9 cellular contexts compared by ENCODE assay signal in the genomic region with DNA sequence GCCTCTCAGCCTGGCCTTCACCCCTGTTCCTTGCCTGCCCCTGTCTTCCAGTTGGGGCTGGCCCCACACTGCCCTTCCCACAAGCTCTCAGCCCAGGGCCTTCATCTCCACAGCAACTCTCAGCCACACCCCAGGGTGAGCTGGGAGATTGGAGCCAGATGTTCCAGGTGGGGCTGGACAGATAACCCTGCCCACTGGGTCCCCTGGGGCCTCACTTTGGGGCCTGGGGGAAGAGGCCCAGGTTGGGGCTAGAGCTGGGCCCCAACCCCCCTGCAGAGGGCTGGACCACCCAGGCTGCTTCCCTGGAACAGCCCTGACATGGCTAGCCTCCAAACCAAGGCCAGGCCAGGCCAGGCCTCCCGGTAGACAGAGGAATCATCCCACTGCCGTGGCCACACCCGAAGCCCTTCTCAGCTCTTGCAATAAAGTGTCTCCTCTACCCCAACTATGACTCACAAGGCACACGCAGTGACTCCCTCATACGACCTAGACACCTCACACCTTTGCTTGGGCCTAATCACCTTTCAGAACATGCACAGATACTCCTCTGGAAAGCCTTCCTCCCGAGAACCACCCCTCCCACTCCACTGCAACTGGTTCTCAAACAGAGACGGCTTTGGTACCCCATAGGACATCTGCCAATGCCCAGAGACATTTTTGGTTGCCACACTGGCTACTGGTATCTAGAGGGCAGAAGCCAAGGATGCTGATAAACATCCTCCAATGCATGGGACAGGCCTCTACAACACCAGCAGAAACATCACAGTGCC. TPM values are rescaled to one million over a fixed set of nuclear protein-coding genes. Genes with fewer than 3 reads are reported as not detected.
A peak's percentile ranks its signal among the peaks of the same experiment; 100 is the strongest.
DNase-seq lines count a peak whose midpoint lies in the region; ATAC-seq and TF ChIP-seq lines count a peak whose summit lies in the region.
"Had no signal": no experiment of that assay in that cellular context is flagged by ENCODE, and none has a peak within 500 bp of the region (broad histone marks: within the 10 kb centered on the region; RNA-seq: fewer than 3 reads in every experiment).

No MANE protein-coding gene starts in this region.

- H3K18ac ChIP-seq in trophoblast cell (ENCODE audit: low read length), result peak overlapping the region; percentile 31

- no peak overlapping the region for H4K12ac ChIP-seq in trophoblast cell (ENCODE audit: low read depth, low read length)

- no peak overlapping the region for H3K9ac ChIP-seq in trophoblast cell (ENCODE audit: low read length)

- POLR2A ChIA-PET in HEK293 (lab: Yijun Ruan, JAX), result interaction anchor here (0.6 kb wide), 1 partner anchor 166 kb away, joined by 3 read pairs; no protein-coding TSS in a partner anchor

- H3K4me1 ChIP-seq in HEK293 (ENCODE audit: control insufficient read depth, insufficient read depth, low read length) (no peaks in the 10 kb centered on the region), trophoblast cell (ENCODE audit: control insufficient read depth in 1 of 2, insufficient read depth in 2 of 2, low read length in 2 of 2) (peaks cover 76 to 83% of the 10 kb centered on the region in 2 experiments)

- peak overlapping the region; percentile 11 for H4K91ac ChIP-seq in trophoblast cell (ENCODE audit: low read depth, low read length)

- H2BK120ac ChIP-seq in trophoblast cell (ENCODE audit: insufficient read depth, low read length, poor library complexity), result peak overlapping the region; percentile 1

- H3K4me2 ChIP-seq in trophoblast cell (ENCODE audit: low read length), result no peak overlapping the region

- H3K36me3 ChIP-seq in HEK293 (ENCODE audit: control insufficient read depth in 2 of 2, insufficient read depth in 1 of 2, low read length in 2 of 2) (peaks cover 11 to 81% of the 10 kb centered on the region in 2 experiments; a peak in 2 of 3 replicates), trophoblast cell (ENCODE audit: control insufficient read depth in 1 of 2, insufficient read depth in 2 of 2, low read length in 2 of 2) (peaks cover 80 to 81% of the 10 kb centered on the region in 2 experiments)

- H3K4me1 Mint-ChIP-seq in dendritic cell treated with granulocyte-macrophage colony-stimulating factor and Interleukin-4, amounts not matched to agents 40 ng/mL and 50 ng/mL, for 4 days (ENCODE audit: low read depth), result peaks cover 93% of the 10 kb centered on the region

- no peak overlapping the region for H3K23ac ChIP-seq in trophoblast cell (ENCODE audit: low read length)

- peak overlapping the region; percentile 75 for H3K27ac Mint-ChIP-seq in dendritic cell treated with granulocyte-macrophage colony-stimulating factor and Interleukin-4, amounts not matched to agents 40 ng/mL and 50 ng/mL, for 4 days

- peaks cover 52% of the 10 kb centered on the region for H3K36me3 Mint-ChIP-seq in dendritic cell treated with granulocyte-macrophage colony-stimulating factor and Interleukin-4, amounts not matched to agents 40 ng/mL and 50 ng/mL, for 4 days (ENCODE audit: low read depth)

- H3K4me3 Mint-ChIP-seq in dendritic cell treated with granulocyte-macrophage colony-stimulating factor and Interleukin-4, amounts not matched to agents 40 ng/mL and 50 ng/mL, for 4 days, result no peak overlapping the region

- peak; percentile 23 for ATAC-seq in SK-N-SH treated with all-trans-retinoic acid at 6 μM for 48 hours
- no peak for ATAC-seq in HG03196 (IDR thresholded peaks at IDR 0.05; ENCODE audit: unreplicated experiment)
- no peak for ATAC-seq in GM21619 (IDR thresholded peaks at IDR 0.05; ENCODE audit: unreplicated experiment)

- H2BK12ac ChIP-seq in trophoblast cell (ENCODE audit: low read length), result peak overlapping the region; percentile 44

- H3K9me3 Mint-ChIP-seq in dendritic cell treated with granulocyte-macrophage colony-stimulating factor and Interleukin-4, amounts not matched to agents 40 ng/mL and 50 ng/mL, for 4 days, result no peaks in the 10 kb centered on the region

- no peak overlapping the region for H2AFZ ChIP-seq in trophoblast cell (ENCODE audit: insufficient read depth, low read length, poor library complexity)

- H3K4me3 ChIP-seq in HEK293 (ENCODE audit: low read depth, low read length) (no peak overlapping the region), trophoblast cell (ENCODE audit: low read depth, low read length) (no peak overlapping the region)
- H3K4me3 ChIP-seq: SK-N-MC had no signal

- no CpG with 5 or more reads among the region's 7 CpGs for WGBS in trophoblast cell (ENCODE audit: extremely low coverage, insufficient coverage, insufficient read length)

- peaks cover 1% of the 10 kb centered on the region for H3K27me3 Mint-ChIP-seq in dendritic cell treated with granulocyte-macrophage colony-stimulating factor and Interleukin-4, amounts not matched to agents 40 ng/mL and 50 ng/mL, for 4 days

- DNase-seq in trophoblast cell (peak in 1 of 2 donors; percentile 46), HuH-7 (ENCODE audit: low spot score) (no peak), caudate nucleus (lab: John Stamatoyannopoulos, UW) (no peak)

- H2AK5ac ChIP-seq in trophoblast cell (ENCODE audit: low read length), result no peak overlapping the region

- H3K27me3 ChIP-seq in trophoblast cell (ENCODE audit: insufficient read depth, low read length), result no peaks in the 10 kb centered on the region

- H3K79me2 ChIP-seq in trophoblast cell (ENCODE audit: control insufficient read depth, insufficient read depth, low read length, poor library complexity), result peaks cover 32% of the 10 kb centered on the region

- peaks cover 40% of the 10 kb centered on the region for H3K79me1 ChIP-seq in trophoblast cell (ENCODE audit: low read length)

- CTCF ChIA-PET in HEK293 (lab: Yijun Ruan, JAX), result interaction anchor here (0.6 to 1.8 kb wide), 3 partner anchors 13 to 137 kb away, joined by 3 to 7 read pairs (median 4); no protein-coding TSS in a partner anchor

- intact Hi-C loops in dendritic cell treated with granulocyte-macrophage colony-stimulating factor and Interleukin-4, amounts not matched to agents 40 ng/mL and 50 ng/mL, for 4 days (cut with micrococcal nuclease), result no loop called here

- peak overlapping the region; percentile 23 for H4K8ac ChIP-seq in trophoblast cell (ENCODE audit: low read depth, low read length)

- H3K9me3 ChIP-seq in HEK293 (ENCODE audit: control insufficient read depth, insufficient read depth, low read depth, low read length), result no peaks in the 10 kb centered on the region
- peaks cover 3% of the 10 kb centered on the region for H3K9me3 ChIP-seq in trophoblast cell (ENCODE audit: insufficient read depth, low read depth, low read length)

- no peak overlapping the region for H3K27ac ChIP-seq in HEK293 (ENCODE audit: extremely low read depth, low read depth, low read length)
- peak overlapping the region; percentile 37 for H3K27ac ChIP-seq in trophoblast cell (ENCODE audit: low read depth, low read length)
- no peak overlapping the region for H3K27ac ChIP-seq in caudate nucleus (ENCODE audit: low read depth, low read length)
- H3K27ac ChIP-seq: SK-N-MC had no signal

- no peak for TF ChIP-seq CTCF in HEK293 (tag by site-specific recombination; IDR thresholded peaks at IDR 0.05)

- peak overlapping the region; percentile 48 for H3K4ac ChIP-seq in trophoblast cell (ENCODE audit: low read depth, low read length)

- peak overlapping the region; percentile 54 for H3K14ac ChIP-seq in trophoblast cell (ENCODE audit: low read length)

- H2BK5ac ChIP-seq in trophoblast cell (ENCODE audit: low read depth, low read length, poor library complexity), result peak overlapping the region; percentile 15

TF ChIP-seq in HEK293, 187 proteins besides CTCF, POLR2A, EP300 and RAD21 (continues in another document):
- no peak for TF ChIP-seq ZNF548 (tag by site-specific recombination; IDR thresholded peaks at IDR 0.05)
- TF ChIP-seq ZNF830 (tag by site-specific recombination; IDR thresholded peaks at IDR 0.05; ENCODE audit: low read depth), result no peak
- TF ChIP-seq ZNF404 (tag by site-specific recombination; IDR thresholded peaks at IDR 0.05), result no peak
- peak; percentile 35; the same call in 1 of the 2 replicates for TF ChIP-seq ZNF398 (tag by site-specific recombination; IDR thresholded peaks at IDR 0.05)
- 0 out of 2 replicates have a peak, but pooled peaks have one; percentile 16 for TF ChIP-seq ZBTB48 (tag by site-specific recombination; IDR thresholded peaks at IDR 0.05)

TF ChIP-seq in SK-N-SH treated with all-trans-retinoic acid at 6 μM for 48 hours, 23 proteins besides CTCF, POLR2A, EP300 and RAD21:
- no peak for TF ChIP-seq BACH2 (CRISPR knock-in tag; IDR thresholded peaks at IDR 0.05; ENCODE audit: borderline replicate concordance)
- TF ChIP-seq TOX (CRISPR knock-in tag; IDR thresholded peaks at IDR 0.05; ENCODE audit: borderline replicate concordance), result no peak
- TF ChIP-seq POU6F1 (CRISPR knock-in tag; IDR thresholded peaks at IDR 0.05; ENCODE audit: borderline replicate concordance, low read depth), result no peak
- TF ChIP-seq OSR1 (CRISPR knock-in tag; IDR thresholded peaks at IDR 0.05), result no peak

RNA-seq across cellular contexts. Expression of gene SLC2A1, which starts 22.2 kb away (rescaled TPM):
- polyA plus RNA-seq in trophoblast cell (2013), result 1,633 and 1,681 TPM in 2 replicates

Comparison
In these comparisons a context has a peak if more than half of its experiments do, and no peak if none do; other contexts are left out.
1. Of the 2 proteins assayed by ChIP-seq in both HEK293 and SK-N-SH treated with all-trans-retinoic acid at 6 μM for 48 hours: peak only in HEK293: PATZ1; only in SK-N-SH treated with all-trans-retinoic acid at 6 μM for 48 hours: none; in both: none; in neither: 1.